ENCODE assay signal across 13 cellular contexts in the genomic region with DNA sequence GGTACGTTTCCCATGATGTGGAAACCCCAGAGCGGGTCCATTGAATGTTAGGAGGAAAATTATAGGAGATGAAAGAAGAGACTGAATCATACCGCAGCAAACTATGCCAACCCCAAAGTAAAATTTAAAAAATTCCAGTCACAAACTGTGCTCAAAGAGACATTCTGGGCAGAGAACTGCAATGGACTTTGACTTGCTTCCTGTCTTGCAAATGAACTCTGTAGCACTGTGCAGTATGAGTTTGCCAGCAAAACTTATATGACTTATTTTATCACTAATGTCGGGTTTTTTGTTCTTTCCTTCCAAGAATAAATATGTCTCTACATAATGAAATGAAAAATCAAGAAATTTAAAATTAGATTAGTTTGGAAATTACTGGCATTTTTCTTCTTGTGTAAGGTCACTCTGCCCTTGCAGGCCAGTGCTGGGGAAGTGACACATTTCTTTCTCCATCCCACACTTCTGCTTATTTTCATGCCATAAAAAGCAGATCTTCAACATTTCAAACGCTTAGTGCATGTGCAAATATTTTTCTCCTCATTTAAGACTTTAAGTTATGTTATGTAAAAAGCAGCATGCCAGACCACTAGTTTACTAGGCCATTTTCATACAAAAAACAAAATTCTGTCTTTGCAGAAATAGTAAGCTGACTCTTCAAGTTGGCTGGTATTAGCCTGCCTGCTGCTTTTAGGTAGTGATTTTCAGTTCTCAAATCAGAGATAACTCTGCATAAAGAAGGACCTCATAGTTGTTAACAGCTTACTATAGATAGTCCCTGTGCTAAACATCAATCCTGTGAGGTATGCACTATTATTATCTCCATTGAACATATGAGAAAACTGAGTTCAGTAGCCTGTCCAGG. TPM values are rescaled to one million over a fixed set of nuclear protein-coding genes. Genes with fewer than 3 reads are reported as not detected.
DNase-seq lines count a peak whose midpoint lies in the region; ATAC-seq and TF ChIP-seq lines count a peak whose summit lies in the region.
"Had no signal": no experiment of that assay in that cellular context is flagged by ENCODE, and none has a peak within 500 bp of the region (broad histone marks: within the 10 kb centered on the region; RNA-seq: fewer than 3 reads in every experiment).

No MANE protein-coding gene starts in this region.

- no peaks in the 10 kb centered on the region for H3K4me1 ChIP-seq in foreskin keratinocyte

- H3K27me3 ChIP-seq in foreskin keratinocyte = no peaks in the 10 kb centered on the region

- no peak for TF ChIP-seq CTCF in foreskin keratinocyte (conservative IDR thresholded peaks at IDR 0.05)

- ATAC-seq in GM18498 (IDR thresholded peaks at IDR 0.05; ENCODE audit: unreplicated experiment) = peak; percentile 55
- ATAC-seq in HG02798 (IDR thresholded peaks at IDR 0.05; ENCODE audit: poor library complexity, unreplicated experiment) = peak; percentile 67
- no peak for ATAC-seq in HG02763 (IDR thresholded peaks at IDR 0.05; ENCODE audit: unreplicated experiment)
- no peak for ATAC-seq in foreskin keratinocyte
- ATAC-seq: activated CD8-positive, alpha-beta T cell treated with anti-CD3 and anti-CD28 coated beads for 36 hours had no signal

- peak; percentile 48 for DNase-seq in SIG-M5 (lab: John Stamatoyannopoulos, UW)
- peak; percentile 21 for DNase-seq in midbrain (lab: John Stamatoyannopoulos, UW)
- no peak for DNase-seq in stimulated activated CD4-positive, alpha-beta T cell treated with anti-CD3 and anti-CD28 coated beads, Interleukin-2, amount 100 ng/mL, for 24 hours
- no peak for DNase-seq in activated gamma-delta T cell (lab: John Stamatoyannopoulos, UW)
- no peak for DNase-seq in foreskin keratinocyte
- DNase-seq: activated CD8-positive, alpha-beta T cell treated with anti-CD3 and anti-CD28 coated beads for 36 hours; erythroblast; kidney glomerular epithelial cell; NCI-H146; RPMI8226 had no signal

- H3K27ac ChIP-seq in foreskin keratinocyte = no peak overlapping the region

RNA-seq across cellular contexts. Expression of gene SSR3, which starts 32.2 kb away (rescaled TPM):
- 572 and 684 TPM in 2 replicates for total RNA-seq in foreskin keratinocyte
- polyA plus RNA-seq in foreskin keratinocyte = 543 and 590 TPM in 2 replicates

Comparison
In these comparisons a context has a peak if more than half of its experiments do, and no peak if none do; other contexts are left out.
1. ATAC-seq: peak in GM18498 (single experiment) and HG02798 (single experiment); none in HG02763 (single experiment) and foreskin keratinocyte (single experiment).
2. DNase-seq: peak in SIG-M5 (single experiment) and midbrain (single experiment); none in stimulated activated CD4-positive, alpha-beta T cell treated with anti-CD3 and anti-CD28 coated beads, Interleukin-2, amount 100 ng/mL, for 24 hours (0 of 2), activated gamma-delta T cell (single experiment) and foreskin keratinocyte (0 of 2).